ENCODE assay signal across 8 cellular contexts in genomic region chr15:43105778-43106485, GRCh38. TPM values are rescaled to one million over a fixed set of nuclear protein-coding genes. Genes with fewer than 3 reads are reported as not detected.
DNase-seq lines count a peak whose midpoint lies in the region; ATAC-seq and TF ChIP-seq lines count a peak whose summit lies in the region.

UBR1 (minus strand) TSS chr15:43106038; CDS start chr15:43106022, 16 bp downstream.

- peak; percentile 88 to 92 (median 90) for DNase-seq in CD4-positive, alpha-beta memory T cell
- DNase-seq in HS-5 (ENCODE audit: low read depth) (peak; percentile 56), NOMO-1 (lab: John Stamatoyannopoulos, UW; ENCODE audit: unreplicated experiment in 2 of 2) (peak; percentile 84 to 86), lung (ENCODE audit: low spot score) (peak; percentile 89)
- peak; percentile 79 to 86 (median 80) for DNase-seq in effector memory CD4-positive, alpha-beta T cell
- DNase-seq in stimulated activated CD4-positive, alpha-beta T cell treated with anti-CD3 and anti-CD28 coated beads, TNF-alpha, amount 100 ng/mL, for 4 hours (ENCODE audit: low read depth in 3 of 3), result peak; percentile 71 to 84 (median 83)

- H3K36me3 ChIP-seq in CD4-positive, alpha-beta memory T cell (ENCODE audit: insufficient read depth, low read length), result peaks cover 4% of the 10 kb centered on the region
- no peaks in the 10 kb centered on the region for H3K36me3 ChIP-seq in effector memory CD4-positive, alpha-beta T cell (ENCODE audit: control insufficient read depth, insufficient read depth, low read length)
- H3K36me3 ChIP-seq in lung (ENCODE audit: control insufficient read depth in 2 of 2, insufficient read depth in 2 of 2, low read length in 2 of 2), result no peaks in the 10 kb centered on the region

- H3K27me3 ChIP-seq in CD4-positive, alpha-beta memory T cell (ENCODE audit: insufficient read depth, low read length), result no peaks in the 10 kb centered on the region
- H3K27me3 ChIP-seq in effector memory CD4-positive, alpha-beta T cell (replicated peaks; ENCODE audit: control insufficient read depth, insufficient read depth, low read length, poor library complexity, severe bottlenecking), result no peaks in the 10 kb centered on the region
- no peaks in the 10 kb centered on the region for H3K27me3 ChIP-seq in lung (ENCODE audit: control insufficient read depth, insufficient read depth)

- H3K4me3 Mint-ChIP-seq in CD4-positive, alpha-beta memory T cell, result peak within 1 kb of the TSS; percentile 87 to 98 (median 94)

- POLR2A ChIA-PET in CD4-positive, alpha-beta memory T cell (lab: Charles Lee; ENCODE audit: partially characterized antibody), result interaction anchor here (0.6 to 2.3 kb wide), 12 partner anchors 8 to 833 kb away, joined by 3 to 12 read pairs (median 4); partner anchors contain the start of genes CCNDBP1, GANC, TMEM62 and TMEM87A
- POLR2A ChIA-PET in activated CD8-positive, alpha-beta memory T cell treated with anti-CD3 and anti-CD28 coated beads for 36 hours (lab: Charles Lee), result no interaction called here

- peaks cover 47% of the 10 kb centered on the region for H3K4me1 ChIP-seq in CD4-positive, alpha-beta memory T cell (ENCODE audit: insufficient read depth, low read length)
- peaks cover 7% of the 10 kb centered on the region for H3K4me1 ChIP-seq in effector memory CD4-positive, alpha-beta T cell (ENCODE audit: control insufficient read depth, insufficient read depth, low read length, poor library complexity, severe bottlenecking)
- H3K4me1 ChIP-seq in lung (ENCODE audit: control insufficient read depth in 2 of 2, insufficient read depth in 2 of 2, low read length in 2 of 2), result peaks cover 0 to 9% of the 10 kb centered on the region in 2 donors

- intact Hi-C loops in CD4-positive, alpha-beta memory T cell (cut with micrococcal nuclease), result loop anchor here (1.0 to 5.0 kb wide), 5 partner anchors 17 to 224 kb away; partner anchors contain the start of genes CCNDBP1, LCMT2 and TMEM62

- TF ChIP-seq CTCF in lung (IDR thresholded peaks at IDR 0.05; ENCODE audit: control extremely low read depth, extremely low read depth), result no peak

- H3K4me1 Mint-ChIP-seq in CD4-positive, alpha-beta memory T cell, result peaks cover 35 to 56% (median 47%) of the 10 kb centered on the region in 4 donors

- H3K36me3 Mint-ChIP-seq in CD4-positive, alpha-beta memory T cell, result peaks cover 18 to 38% of the 10 kb centered on the region in 2 donors

- H3K27ac Mint-ChIP-seq in CD4-positive, alpha-beta memory T cell, result peak within 1 kb of the TSS; percentile 98 to 100 (median 99)

- CTCF ChIA-PET in CD4-positive, alpha-beta memory T cell (lab: Charles Lee; ENCODE audit: partially characterized antibody), result interaction anchor here (1.0 to 1.7 kb wide), 6 partner anchors 11 to 98 kb away, joined by 3 to 6 read pairs (median 4); partner anchors contain the start of gene CCNDBP1
- CTCF ChIA-PET in activated CD8-positive, alpha-beta memory T cell treated with anti-CD3 and anti-CD28 coated beads for 36 hours (lab: Charles Lee), result interaction anchor here (0.8 to 0.9 kb wide), 2 partner anchors 16 to 389 kb away, joined by 3 read pairs; no protein-coding TSS in a partner anchor

- 0% methylated on average over 33 of the region's 33 CpGs for WGBS in lung, 2 donors

- H3K9me3 ChIP-seq in CD4-positive, alpha-beta memory T cell (ENCODE audit: control insufficient read depth in 1 of 2, low read length in 2 of 2), result no peaks in the 10 kb centered on the region
- H3K9me3 ChIP-seq in effector memory CD4-positive, alpha-beta T cell (ENCODE audit: control insufficient read depth, low read length), result no peaks in the 10 kb centered on the region
- no peaks in the 10 kb centered on the region for H3K9me3 ChIP-seq in lung (ENCODE audit: control insufficient read depth in 2 of 2, insufficient read depth in 1 of 2, low read length in 1 of 2)

- H3K4me3 ChIP-seq in CD4-positive, alpha-beta memory T cell (ENCODE audit: low read length in 2 of 2), result peak within 1 kb of the TSS; percentile 68 to 87
- H3K4me3 ChIP-seq in effector memory CD4-positive, alpha-beta T cell (ENCODE audit: insufficient read depth, low read depth, low read length, poor library complexity, severe bottlenecking), result peak within 1 kb of the TSS; percentile 90
- H3K4me3 ChIP-seq in lung, result peak within 1 kb of the TSS; percentile 72

- ATAC-seq in GM19467 (IDR thresholded peaks at IDR 0.05; ENCODE audit: unreplicated experiment) (peak; percentile 75), lung (ENCODE audit: insufficient read depth, low FRiP score) (peak; percentile 95)

- H3K9me3 Mint-ChIP-seq in CD4-positive, alpha-beta memory T cell, result no peaks in the 10 kb centered on the region

- peaks cover 0 to 2% of the 10 kb centered on the region in 2 donors for H3K27me3 Mint-ChIP-seq in CD4-positive, alpha-beta memory T cell

- H3K27ac ChIP-seq in CD4-positive, alpha-beta memory T cell (ENCODE audit: low read depth, low read length), result peak within 1 kb of the TSS; percentile 93
- peak within 1 kb of the TSS; percentile 88 for H3K27ac ChIP-seq in effector memory CD4-positive, alpha-beta T cell (ENCODE audit: insufficient read depth, low read length, poor library complexity, severe bottlenecking)
- H3K27ac ChIP-seq in lung (ENCODE audit: low read depth in 1 of 2, low read length in 1 of 2), result peak within 1 kb of the TSS; percentile 89 to 91

RNA-seq across cellular contexts. Expression of gene UBR1, which starts in this region (rescaled TPM):
- total RNA-seq in CD4-positive, alpha-beta memory T cell, result 10 to 100 TPM; 48.5 to 50.6 TPM
- 10 to 100 TPM; 12.9 to 19.0 TPM for polyA plus RNA-seq in CD4-positive, alpha-beta memory T cell
- 10 to 100 TPM; 26.7 to 29.8 TPM for total RNA-seq in activated CD8-positive, alpha-beta memory T cell treated with anti-CD3 and anti-CD28 coated beads for 36 hours
- 10 to 100 TPM; 25.9 to 70.3 TPM for total RNA-seq in lung
- polyA plus RNA-seq in lung, result 1 to 10 TPM; 5.7 to 8.6 TPM

Comparison
In these comparisons a context has a peak if more than half of its experiments do, and no peak if none do; other contexts are left out.
1. Peak in every context shown above with its lines: DNase-seq, ATAC-seq, H3K4me3 ChIP-seq and H3K27ac ChIP-seq.